ENCODE assay signal across 9 cellular contexts in genomic region chr6:137767931-137768690, GRCh38.
A peak's percentile ranks its signal among the peaks of the same experiment; 100 is the strongest.
DNase-seq lines count a peak whose midpoint lies in the region; ATAC-seq and TF ChIP-seq lines count a peak whose summit lies in the region.
"Had no signal": no experiment of that assay in that cellular context is flagged by ENCODE, and none has a peak within 500 bp of the region (broad histone marks: within the 10 kb centered on the region; RNA-seq: fewer than 3 reads in every experiment).

No MANE protein-coding gene starts in this region.

- H3K9me3 ChIP-seq in smooth muscle cell (replicated peaks; ENCODE audit: low read depth) = no peaks in the 10 kb centered on the region

- peak overlapping the region; percentile 45 for H3K27ac Mint-ChIP-seq in activated T-cell treated with anti-CD3 and anti-CD28 coated beads, Interleukin-2, amount 50 U/mL, for 24 hours
- peak overlapping the region; percentile 85 for H3K27ac Mint-ChIP-seq in activated CD8-positive, alpha-beta T cell treated with anti-CD3 and anti-CD28 coated beads for 36 hours

- H3K27me3 ChIP-seq in smooth muscle cell (ENCODE audit: low read depth) = no peaks in the 10 kb centered on the region

- no peak for TF ChIP-seq CTCF in activated CD8-positive, alpha-beta T cell treated with anti-CD3 and anti-CD28 coated beads for 36 hours (IDR thresholded peaks at IDR 0.05)
- TF ChIP-seq CTCF in smooth muscle cell (IDR thresholded peaks at IDR 0.05; ENCODE audit: borderline replicate concordance, insufficient read depth, poor library complexity, severe bottlenecking) = no peak

- no peak overlapping the region for H3K9ac ChIP-seq in smooth muscle cell (ENCODE audit: low read depth)

- H4K20me1 ChIP-seq in smooth muscle cell (ENCODE audit: low read depth) = no peaks in the 10 kb centered on the region

- no peak for DNase-seq in activated T-cell treated with anti-CD3 and anti-CD28 coated beads, Interleukin-2, amount 50 U/mL, for 24 hours
- no peak for DNase-seq in activated T-cell treated with anti-CD3 and anti-CD28 coated beads, Interleukin-2, amount 50 U/mL, for 1 hour
- DNase-seq in activated CD8-positive, alpha-beta T cell treated with anti-CD3 and anti-CD28 coated beads for 36 hours = no peak
- DNase-seq in smooth muscle cell (lab: John Stamatoyannopoulos, UW; ENCODE audit: unreplicated experiment) = no peak
- no peak for DNase-seq in NCI-H2171 treated with DMSO at 0.1 percent for 48 hours (lab: John Stamatoyannopoulos, UW)
- no peak for DNase-seq in cardiac septum (ENCODE audit: low spot score)
- DNase-seq in dedifferentiated amniotic fluid mesenchymal stem cell (ENCODE audit: extremely low spot score) = no peak

- peak overlapping the region; percentile 25 for H2AFZ ChIP-seq in smooth muscle cell (ENCODE audit: low read depth)

- H3K79me2 ChIP-seq in smooth muscle cell (ENCODE audit: low read depth) = no peaks in the 10 kb centered on the region

- peaks cover 2% of the 10 kb centered on the region for H3K4me1 ChIP-seq in smooth muscle cell (ENCODE audit: low read depth)

- CTCF ChIA-PET in activated CD8-positive, alpha-beta T cell treated with anti-CD3 and anti-CD28 coated beads for 36 hours (lab: Charles Lee) = no interaction called here

- POLR2A ChIA-PET in activated CD8-positive, alpha-beta T cell treated with anti-CD3 and anti-CD28 coated beads for 36 hours (lab: Charles Lee) = interaction anchor here (0.9 to 1.1 kb wide), 2 partner anchors 10 to 21 kb away, joined by 3 to 4 read pairs; no protein-coding TSS in a partner anchor

- H3K4me1 Mint-ChIP-seq in activated T-cell treated with anti-CD3 and anti-CD28 coated beads, Interleukin-2, amount 50 U/mL, for 24 hours (ENCODE audit: low read depth) = peaks cover 16% of the 10 kb centered on the region
- H3K4me1 Mint-ChIP-seq in activated CD8-positive, alpha-beta T cell treated with anti-CD3 and anti-CD28 coated beads for 36 hours (ENCODE audit: low read depth) = peaks cover 16% of the 10 kb centered on the region

- 50% methylated on average over 5 of the region's 5 CpGs for WGBS in smooth muscle cell (ENCODE audit: low lambda C conversion rate)

- peaks cover 8% of the 10 kb centered on the region for H3F3A ChIP-seq in smooth muscle cell (ENCODE audit: low read depth)

- H3K27ac ChIP-seq in smooth muscle cell (ENCODE audit: low read depth) = peak overlapping the region; percentile 27
- H3K27ac ChIP-seq: VCaP had no signal

- intact Hi-C loops in activated CD8-positive, alpha-beta T cell treated with anti-CD3 and anti-CD28 coated beads for 36 hours (cut with micrococcal nuclease) = no loop called here
- intact Hi-C loops in cardiac septum (cut with DNase I) = no loop called here

- peak overlapping the region; percentile 36 for H3K4me2 ChIP-seq in smooth muscle cell

- no peaks in the 10 kb centered on the region for H3K36me3 Mint-ChIP-seq in activated T-cell treated with anti-CD3 and anti-CD28 coated beads, Interleukin-2, amount 50 U/mL, for 24 hours (ENCODE audit: low read depth)
- peaks cover 1% of the 10 kb centered on the region for H3K36me3 Mint-ChIP-seq in activated CD8-positive, alpha-beta T cell treated with anti-CD3 and anti-CD28 coated beads for 36 hours (ENCODE audit: low read depth)

- H3K4me3 ChIP-seq in smooth muscle cell = no peak overlapping the region

- no peaks in the 10 kb centered on the region for H3K36me3 ChIP-seq in smooth muscle cell (ENCODE audit: low read depth)

- no peaks in the 10 kb centered on the region for H3K9me3 Mint-ChIP-seq in activated T-cell treated with anti-CD3 and anti-CD28 coated beads, Interleukin-2, amount 50 U/mL, for 24 hours
- no peaks in the 10 kb centered on the region for H3K9me3 Mint-ChIP-seq in activated CD8-positive, alpha-beta T cell treated with anti-CD3 and anti-CD28 coated beads for 36 hours

- peak; percentile 91 for ATAC-seq in HG03159 (IDR thresholded peaks at IDR 0.05; ENCODE audit: unreplicated experiment)
- peak; percentile 64 for ATAC-seq in activated CD8-positive, alpha-beta T cell treated with anti-CD3 and anti-CD28 coated beads for 36 hours

- H3K4me3 Mint-ChIP-seq in activated T-cell treated with anti-CD3 and anti-CD28 coated beads, Interleukin-2, amount 50 U/mL, for 24 hours = no peak overlapping the region
- peak overlapping the region; percentile 22 for H3K4me3 Mint-ChIP-seq in activated CD8-positive, alpha-beta T cell treated with anti-CD3 and anti-CD28 coated beads for 36 hours

- no peaks in the 10 kb centered on the region for H3K27me3 Mint-ChIP-seq in activated T-cell treated with anti-CD3 and anti-CD28 coated beads, Interleukin-2, amount 50 U/mL, for 24 hours
- H3K27me3 Mint-ChIP-seq in activated CD8-positive, alpha-beta T cell treated with anti-CD3 and anti-CD28 coated beads for 36 hours = no peaks in the 10 kb centered on the region
